In the genomic region with DNA sequence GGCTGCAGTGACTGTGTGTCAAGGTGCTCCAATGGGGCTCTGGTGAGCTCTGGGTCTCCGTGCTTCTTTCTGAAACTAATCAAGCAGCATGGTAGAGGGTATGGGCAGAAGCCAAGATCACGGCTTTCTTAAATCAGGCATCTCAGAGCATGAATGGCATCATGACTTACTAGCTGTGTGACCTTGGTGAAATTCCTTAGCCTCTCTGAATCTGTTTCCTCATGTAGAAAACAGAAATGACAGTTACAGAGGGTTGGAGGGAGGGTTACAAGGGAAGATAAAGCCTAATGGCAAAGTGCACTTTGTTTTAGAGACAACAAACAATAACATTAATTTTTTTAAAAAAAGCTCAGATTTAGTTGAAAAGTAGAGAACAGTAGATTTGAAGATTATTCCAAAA, we compare ENCODE assay signal across 25 cellular contexts. TPM values are rescaled to one million over a fixed set of nuclear protein-coding genes. Genes with fewer than 3 reads are reported as not detected.
A peak's percentile ranks its signal among the peaks of the same experiment; 100 is the strongest.
DNase-seq lines count a peak whose midpoint lies in the region; ATAC-seq, FAIRE-seq and TF ChIP-seq lines count a peak whose summit lies in the region.
"Had no signal": no experiment of that assay in that cellular context is flagged by ENCODE, and none has a peak within 500 bp of the region (broad histone marks: within the 10 kb centered on the region; RNA-seq: fewer than 3 reads in every experiment).

No MANE protein-coding gene starts in this region.

- 89% methylated on average over 2 of the region's 2 CpGs; no CpG with 5 or more reads in 1 of the 2 experiments for WGBS in H1 (ENCODE audit: extremely low coverage in 1 of 2, insufficient coverage in 1 of 2, insufficient read length in 1 of 2, insufficient replicate concordance in 2 of 2, low coverage in 1 of 2, low lambda C conversion rate in 2 of 2, missing lambda C conversion rate in 1 of 2), 2 experiments

- H3K4me1 ChIP-seq in right atrium auricular region (no peaks in the 10 kb centered on the region), H1 (replicated peaks in 1 of 4; ENCODE audit: control insufficient read depth in 3 of 4, insufficient read depth in 4 of 4, low read length in 3 of 4) (peaks cover 0 to 8% (median 1%) of the 10 kb centered on the region in 4 experiments; a peak in 2 of 7 replicates)
- H3K4me1 ChIP-seq: BE2C had no signal

- CTCF ChIA-PET in H1 (lab: Charles Lee; ENCODE audit: partially characterized antibody), result interaction anchor here (0.6 to 2.1 kb wide), 5 partner anchors 9 to 461 kb away, joined by 3 to 6 read pairs (median 3); no protein-coding TSS in a partner anchor

- H3K36me3 Mint-ChIP-seq in T-helper 2 cell treated with Interferon-gamma antibody and Interleukin-4, amounts not matched to agents 5 μg/mL and 100 μg/mL, for 36 hours (ENCODE audit: low read depth), result no peaks in the 10 kb centered on the region
- H3K36me3 Mint-ChIP-seq in activated T-helper 2 cell treated with anti-CD3 and anti-CD28 coated beads, Interferon-gamma antibody, Interleukin-2, Interleukin-4, amounts not matched to agents 10 μg/mL and 5 μg/mL and 100 μg/mL, durations not matched to agents 14 hours and 24 hours and 36 hours (ENCODE audit: low read depth), result no peaks in the 10 kb centered on the region
- H3K36me3 Mint-ChIP-seq: CD14-positive monocyte; CD8-positive, alpha-beta memory T cell had no signal

- no peaks in the 10 kb centered on the region for H4K20me1 ChIP-seq in H1 (replicated peaks in 1 of 2; ENCODE audit: control insufficient read depth in 1 of 2, insufficient read depth in 2 of 2, low read length in 2 of 2)
- H4K20me1 ChIP-seq: BLaER1 treated with 17β-estradiol and CSF1 and Interleukin-3, amounts not matched to agents 10 nM and 100 nM had no signal

- H2BK12ac ChIP-seq in H1 (ENCODE audit: low read depth, low read length), result no peak overlapping the region

- no peak overlapping the region for H2AFZ ChIP-seq in H1 (ENCODE audit: low read length)
- H2AFZ ChIP-seq: GM23338 had no signal

- no peak for TF ChIP-seq EP300 in H1 (IDR thresholded peaks at IDR 0.05; ENCODE audit: borderline replicate concordance in 1 of 2, low read depth in 2 of 2, low read length in 2 of 2)

- H2BK120ac ChIP-seq in H1 (replicated peaks; ENCODE audit: low read depth, low read length), result no peak overlapping the region

- no peak overlapping the region for H3K56ac ChIP-seq in H1 (replicated peaks; ENCODE audit: insufficient read length, low read depth, low read length)

- H3K4ac ChIP-seq in H1 (replicated peaks; ENCODE audit: insufficient read length, low read depth, low read length), result no peak overlapping the region

- intact Hi-C loops in Right ventricle myocardium inferior (cut with DNase I), result no loop called here
- intact Hi-C loops in activated T-helper 2 cell treated with anti-CD3 and anti-CD28 coated beads, Interferon-gamma antibody, Interleukin-2, Interleukin-4, amounts not matched to agents 10 μg/mL and 5 μg/mL and 100 μg/mL, durations not matched to agents 14 hours and 24 hours and 36 hours (cut with micrococcal nuclease), result no loop called here

- no peak overlapping the region for H3K18ac ChIP-seq in H1 (ENCODE audit: extremely low read depth, low read length)

- peak; percentile 0 for DNase-seq in T-helper 2 cell treated with Interferon-gamma antibody and Interleukin-4, amounts not matched to agents 5 μg/mL and 100 μg/mL, for 36 hours (ENCODE audit: low spot score)
- DNase-seq in T-helper 2 cell (no peak), right atrium auricular region (ENCODE audit: low spot score) (peak; percentile 46), Right ventricle myocardium inferior (ENCODE audit: missing footprints) (no peak), H1 (ENCODE audit: low read depth in 1 of 2, low spot score in 2 of 2) (no peak), AG08395 (ENCODE audit: low spot score) (no peak)
- DNase-seq in activated T-helper 2 cell treated with anti-CD3 and anti-CD28 coated beads, Interferon-gamma antibody, Interleukin-2, Interleukin-4, amounts not matched to agents 10 μg/mL and 5 μg/mL and 100 μg/mL, durations not matched to agents 14 hours and 24 hours and 36 hours (ENCODE audit: low spot score), result no peak
- DNase-seq: AML-193; BE2C; CD4-positive, alpha-beta T cell; CD8-positive, alpha-beta memory T cell; DMS53; DMS79 treated with DMSO at 0.1 percent for 48 hours; GF-D8; HCEC 1CT had no signal

- H4K8ac ChIP-seq in H1 (ENCODE audit: extremely low read depth, insufficient read depth, low read length), result no peak overlapping the region

- H2AK5ac ChIP-seq in H1 (ENCODE audit: low read depth, low read length), result no peak overlapping the region

- TF ChIP-seq RAD21 in H1 (IDR thresholded peaks at IDR 0.05 in 1 of 2, conservative IDR thresholded peaks at IDR 0.05 in 1 of 2; ENCODE audit: low read depth in 2 of 2, low read length in 2 of 2), result no peak

- no peak overlapping the region for H3K4me3 Mint-ChIP-seq in T-helper 2 cell treated with Interferon-gamma antibody and Interleukin-4, amounts not matched to agents 5 μg/mL and 100 μg/mL, for 36 hours
- H3K4me3 Mint-ChIP-seq in activated T-helper 2 cell treated with anti-CD3 and anti-CD28 coated beads, Interferon-gamma antibody, Interleukin-2, Interleukin-4, amounts not matched to agents 10 μg/mL and 5 μg/mL and 100 μg/mL, durations not matched to agents 14 hours and 24 hours and 36 hours (ENCODE audit: low read depth), result no peak overlapping the region
- H3K4me3 Mint-ChIP-seq: CD14-positive monocyte; CD4-positive, alpha-beta T cell; CD8-positive, alpha-beta memory T cell; GM23338 had no signal

- no peak overlapping the region for H3K9ac ChIP-seq in H1 (replicated peaks in 1 of 4; ENCODE audit: extremely low read depth in 1 of 4, low read depth in 3 of 4, low read length in 3 of 4)
- H3K9ac ChIP-seq: BLaER1 treated with 17β-estradiol and CSF1 and Interleukin-3, amounts not matched to agents 10 nM and 100 nM had no signal

- H3K27me3 Mint-ChIP-seq in T-helper 2 cell treated with Interferon-gamma antibody and Interleukin-4, amounts not matched to agents 5 μg/mL and 100 μg/mL, for 36 hours (ENCODE audit: low read depth), result peaks cover 5% of the 10 kb centered on the region
- H3K27me3 Mint-ChIP-seq in activated T-helper 2 cell treated with anti-CD3 and anti-CD28 coated beads, Interferon-gamma antibody, Interleukin-2, Interleukin-4, amounts not matched to agents 10 μg/mL and 5 μg/mL and 100 μg/mL, durations not matched to agents 14 hours and 24 hours and 36 hours (ENCODE audit: low read depth), result peaks cover 3% of the 10 kb centered on the region

- no peaks in the 10 kb centered on the region for H3K4me1 Mint-ChIP-seq in T-helper 2 cell treated with Interferon-gamma antibody and Interleukin-4, amounts not matched to agents 5 μg/mL and 100 μg/mL, for 36 hours (ENCODE audit: low read depth)
- no peaks in the 10 kb centered on the region for H3K4me1 Mint-ChIP-seq in activated T-helper 2 cell treated with anti-CD3 and anti-CD28 coated beads, Interferon-gamma antibody, Interleukin-2, Interleukin-4, amounts not matched to agents 10 μg/mL and 5 μg/mL and 100 μg/mL, durations not matched to agents 14 hours and 24 hours and 36 hours (ENCODE audit: low read depth)
- H3K4me1 Mint-ChIP-seq: CD14-positive monocyte; CD8-positive, alpha-beta memory T cell had no signal

- no peak overlapping the region for H2BK20ac ChIP-seq in H1 (ENCODE audit: low read length)

- H3K14ac ChIP-seq in H1 (ENCODE audit: insufficient read length), result no peak overlapping the region

- H2BK5ac ChIP-seq in H1 (ENCODE audit: low read depth, low read length), result no peak overlapping the region

- TF ChIP-seq POLR2A in H1 (IDR thresholded peaks at IDR 0.05; ENCODE audit: control extremely low read depth in 1 of 2, low read depth in 2 of 2, low read length in 2 of 2), result no peak

- no peak overlapping the region for H4K91ac ChIP-seq in H1 (replicated peaks; ENCODE audit: insufficient read length, low read length)

- no peak for FAIRE-seq in H1 (lab: Jason Lieb, UNC)
- FAIRE-seq: A204.1, GM12891, GM18507, H54 had no signal

- H3K27ac ChIP-seq in right atrium auricular region, result no peak overlapping the region
- H3K27ac ChIP-seq in H1 (ENCODE audit: low read depth, low read length), result no peak overlapping the region
- H3K27ac ChIP-seq: 22Rv1; BLaER1 treated with 17β-estradiol and CSF1 and Interleukin-3, amounts not matched to agents 10 nM and 100 nM had no signal

- H3K36me3 ChIP-seq in right atrium auricular region (no peaks in the 10 kb centered on the region), H1 (ENCODE audit: control insufficient read depth in 2 of 4, insufficient read depth in 4 of 4, low read length in 3 of 4) (no peaks in the 10 kb centered on the region)
- H3K36me3 ChIP-seq: BE2C; BLaER1 treated with 17β-estradiol and CSF1 and Interleukin-3, amounts not matched to agents 10 nM and 100 nM had no signal

- no peaks in the 10 kb centered on the region for H3K79me1 ChIP-seq in H1 (ENCODE audit: low read depth, low read length)

- no peak overlapping the region for H2BK15ac ChIP-seq in H1 (ENCODE audit: low read length)

- TF ChIP-seq CTCF in right atrium auricular region (IDR thresholded peaks at IDR 0.05), result no peak
- TF ChIP-seq CTCF in H1 (IDR thresholded peaks at IDR 0.05; ENCODE audit: control extremely low read depth in 1 of 3, insufficient read depth in 1 of 3, low read depth in 1 of 3, low read length in 3 of 3), result no peak

- H3K9me3 ChIP-seq in right atrium auricular region (no peaks in the 10 kb centered on the region), H1 (ENCODE audit: insufficient read depth in 2 of 2, low read depth in 1 of 2, low read length in 1 of 2) (no peaks in the 10 kb centered on the region)
- H3K9me3 ChIP-seq: BE2C; BLaER1 treated with 17β-estradiol and CSF1 and Interleukin-3, amounts not matched to agents 10 nM and 100 nM had no signal

- H3K23ac ChIP-seq in H1 (ENCODE audit: insufficient read length), result no peak overlapping the region

- no peak overlapping the region for H3K4me3 ChIP-seq in right atrium auricular region
- no peak overlapping the region for H3K4me3 ChIP-seq in H1 (ENCODE audit: extremely low read depth in 1 of 4, insufficient read depth in 2 of 4, low read depth in 3 of 4, low read length in 4 of 4)
- H3K4me3 ChIP-seq: BLaER1 treated with 17β-estradiol and CSF1 and Interleukin-3, amounts not matched to agents 10 nM and 100 nM; GM23338 had no signal

- no peaks in the 10 kb centered on the region for H3K79me2 ChIP-seq in H1 (ENCODE audit: control insufficient read depth in 1 of 2, insufficient read depth in 2 of 2, low read length in 2 of 2)

- H3K27ac Mint-ChIP-seq in T-helper 2 cell treated with Interferon-gamma antibody and Interleukin-4, amounts not matched to agents 5 μg/mL and 100 μg/mL, for 36 hours, result no peak overlapping the region
- no peak overlapping the region for H3K27ac Mint-ChIP-seq in activated T-helper 2 cell treated with anti-CD3 and anti-CD28 coated beads, Interferon-gamma antibody, Interleukin-2, Interleukin-4, amounts not matched to agents 10 μg/mL and 5 μg/mL and 100 μg/mL, durations not matched to agents 14 hours and 24 hours and 36 hours
- H3K27ac Mint-ChIP-seq: CD14-positive monocyte; CD4-positive, alpha-beta T cell; CD8-positive, alpha-beta memory T cell; GM23338 had no signal

- H3K9me3 Mint-ChIP-seq in T-helper 2 cell treated with Interferon-gamma antibody and Interleukin-4, amounts not matched to agents 5 μg/mL and 100 μg/mL, for 36 hours, result no peaks in the 10 kb centered on the region
- H3K9me3 Mint-ChIP-seq in activated T-helper 2 cell treated with anti-CD3 and anti-CD28 coated beads, Interferon-gamma antibody, Interleukin-2, Interleukin-4, amounts not matched to agents 10 μg/mL and 5 μg/mL and 100 μg/mL, durations not matched to agents 14 hours and 24 hours and 36 hours, result no peaks in the 10 kb centered on the region
- H3K9me3 Mint-ChIP-seq: CD14-positive monocyte; CD4-positive, alpha-beta T cell; GM23338 had no signal

- no peak for ATAC-seq in Right ventricle myocardium inferior
- ATAC-seq: GM23338 had no signal

- POLR2A ChIA-PET in H1 (lab: Charles Lee; ENCODE audit: partially characterized antibody), result no interaction called here

- no peaks in the 10 kb centered on the region for H3K23me2 ChIP-seq in H1 (ENCODE audit: low read depth, low read length)

- H3K27me3 ChIP-seq in right atrium auricular region (no peaks in the 10 kb centered on the region), H1 (replicated peaks in 1 of 4; ENCODE audit: control insufficient read depth in 3 of 4, extremely low read depth in 1 of 4, insufficient read depth in 3 of 4, low read length in 3 of 4) (no peaks in the 10 kb centered on the region)
- H3K27me3 ChIP-seq: BE2C; BLaER1 treated with 17β-estradiol and CSF1 and Interleukin-3, amounts not matched to agents 10 nM and 100 nM had no signal

- no peak overlapping the region for H3K4me2 ChIP-seq in H1 (ENCODE audit: insufficient read depth in 1 of 2, low read depth in 2 of 2, low read length in 2 of 2)
- H3K4me2 ChIP-seq: BLaER1 treated with 17β-estradiol and CSF1 and Interleukin-3, amounts not matched to agents 10 nM and 100 nM; GM23338 had no signal

- H4K5ac ChIP-seq in H1 (ENCODE audit: insufficient read length, low read depth, low read length), result no peak overlapping the region

RNA-seq across cellular contexts. Expression of a gene that starts 34.9 kb away (rescaled TPM):
- total RNA-seq in right atrium auricular region, result 1 to 10 TPM; 1.2 to 7.5 TPM
- not detected for total RNA-seq in Right ventricle myocardium inferior
- 0.07 and 0.10 TPM in 2 replicates for total RNA-seq in H1 (2021; fragmentation: NEBNext Ultra II Directional; extraction: Animal tissue kit (Norgen Biotek cat#: 25700))
- polyA plus RNA-seq in H1 (2011; rRNA removed), result 0.20 and 0.47 TPM in 2 replicates
- 0.26 TPM for polyA plus RNA-seq in H1 (2011; cell fraction: cytosol; rRNA removed)
- 1.1 TPM for polyA plus RNA-seq in H1 (2011; cell fraction: nucleus; rRNA removed)
- 0.13 to 0.32 TPM (median 0.25 TPM) in 4 replicates for polyA plus RNA-seq in H1 (2012, experiment 1 of 2)
- not detected for polyA plus RNA-seq in H1 (2012, experiment 2 of 2)
- 0.06 TPM for polyA plus RNA-seq in H1 (2013, experiment 1 of 2)
- 0.06 TPM for polyA plus RNA-seq in H1 (2013, experiment 2 of 2)
- 2.2 and 2.8 TPM in 2 replicates for polyA minus RNA-seq in H1 (2011; rRNA and poly(A)+ RNA removed)
- polyA minus RNA-seq in H1 (2011; cell fraction: cytosol; rRNA and poly(A)+ RNA removed), result 0.81 TPM
- polyA minus RNA-seq in H1 (2011; cell fraction: nucleus; rRNA and poly(A)+ RNA removed), result 6.4 TPM
- 0.09 TPM in 1 of 2 replicates, not detected in the other for total RNA-seq in activated T-helper 2 cell treated with anti-CD3 and anti-CD28 coated beads, Interferon-gamma antibody, Interleukin-2, Interleukin-4, amounts not matched to agents 10 μg/mL and 5 μg/mL and 100 μg/mL, durations not matched to agents 14 hours and 24 hours and 36 hours
- total RNA-seq: CD4-positive, alpha-beta T cell; CD8-positive, alpha-beta memory T cell; Daoy; GM23338 had no signal
- polyA plus RNA-seq: AG04450; CD14-positive monocyte; CD8-positive, alpha-beta memory T cell; GM23338 had no signal

Comparison
In these comparisons a context has a peak if more than half of its experiments do, and no peak if none do; other contexts are left out.
1. DNase-seq: peak in T-helper 2 cell treated with Interferon-gamma antibody and Interleukin-4, amounts not matched to agents 5 μg/mL and 100 μg/mL, for 36 hours (single experiment) and right atrium auricular region (single experiment); none in T-helper 2 cell (0 of 5), Right ventricle myocardium inferior (single experiment), H1 (0 of 2), AG08395 (single experiment) and activated T-helper 2 cell treated with anti-CD3 and anti-CD28 coated beads, Interferon-gamma antibody, Interleukin-2, Interleukin-4, amounts not matched to agents 10 μg/mL and 5 μg/mL and 100 μg/mL, durations not matched to agents 14 hours and 24 hours and 36 hours (single experiment).